Comparison of ENCODE assay signal across 1 cellular context in genomic region chr18:26479686-26480079, GRCh38.
TF ChIP-seq lines count a peak whose summit lies in the region.

No MANE protein-coding gene starts in this region.

TF ChIP-seq in GM23338, 12 proteins besides CTCF, POLR2A, EP300 and RAD21 (continued from another document):
- TF ChIP-seq EZH2phosphoT487 (IDR thresholded peaks at IDR 0.05; ENCODE audit: unreplicated experiment) = no peak
- TF ChIP-seq REST (IDR thresholded peaks at IDR 0.05; ENCODE audit: unreplicated experiment) = no peak
- no peak for TF ChIP-seq ZNF114 (CRISPR knock-in tag; IDR thresholded peaks at IDR 0.05)
- no peak for TF ChIP-seq ZNF331 (CRISPR knock-in tag; IDR thresholded peaks at IDR 0.05; ENCODE audit: low read depth)
- no peak for TF ChIP-seq CREB1 (CRISPR knock-in tag; IDR thresholded peaks at IDR 0.05; ENCODE audit: low read depth)
